8 cellular contexts compared by ENCODE assay signal in genomic region chr3:62665627-62666433, GRCh38.
DNase-seq lines count a peak whose midpoint lies in the region; ATAC-seq, FAIRE-seq and TF ChIP-seq lines count a peak whose summit lies in the region.

No MANE protein-coding gene starts in this region.

- no peaks in the 10 kb centered on the region for H3K4me1 ChIP-seq in psoas muscle

- DNase-seq in D721Med (ENCODE audit: insufficient read length, low spot score): no peak
- DNase-seq in NCI-H2107 (lab: John Stamatoyannopoulos, UW): peak; percentile 49
- peak; percentile 68 for DNase-seq in activated CD8-positive, alpha-beta T cell treated with anti-CD3 and anti-CD28 coated beads for 36 hours
- peak; percentile 74 for DNase-seq in Right ventricle myocardium superior
- peak; percentile 30 to 67 for DNase-seq in psoas muscle
- DNase-seq in epidermal melanocyte (ENCODE audit: insufficient read length, low spot score): no peak

- no peaks in the 10 kb centered on the region for H3K9me3 ChIP-seq in psoas muscle

- ATAC-seq in GM18867 (IDR thresholded peaks at IDR 0.05; ENCODE audit: unreplicated experiment): peak; percentile 94
- ATAC-seq in HG02938 (IDR thresholded peaks at IDR 0.05; ENCODE audit: unreplicated experiment): peak; percentile 85
- no peak for ATAC-seq in activated CD8-positive, alpha-beta T cell treated with anti-CD3 and anti-CD28 coated beads for 36 hours
- peak; percentile 92 for ATAC-seq in Right ventricle myocardium superior (ENCODE audit: poor library complexity)
- ATAC-seq in psoas muscle: no peak

- H3K4me3 Mint-ChIP-seq in activated CD8-positive, alpha-beta T cell treated with anti-CD3 and anti-CD28 coated beads for 36 hours: no peak overlapping the region

- H3K36me3 ChIP-seq in psoas muscle (ENCODE audit: insufficient read depth in 1 of 2, low read depth in 1 of 2): no peaks in the 10 kb centered on the region

- no peaks in the 10 kb centered on the region for H3K9me3 Mint-ChIP-seq in activated CD8-positive, alpha-beta T cell treated with anti-CD3 and anti-CD28 coated beads for 36 hours

- peaks cover 1 to 5% (median 4%) of the 10 kb centered on the region in 3 donors for H3K27me3 ChIP-seq in psoas muscle (ENCODE audit: insufficient read depth in 3 of 3, low read length in 2 of 3)

- no peak overlapping the region for H3K27ac ChIP-seq in psoas muscle

- POLR2A ChIA-PET in activated CD8-positive, alpha-beta T cell treated with anti-CD3 and anti-CD28 coated beads for 36 hours (lab: Charles Lee): no interaction called here

- H3K27ac Mint-ChIP-seq in activated CD8-positive, alpha-beta T cell treated with anti-CD3 and anti-CD28 coated beads for 36 hours: no peak overlapping the region

- TF ChIP-seq CTCF in D721Med (IDR thresholded peaks at IDR 0.05; ENCODE audit: insufficient read depth, missing control alignments) (peak; percentile 93), psoas muscle (IDR thresholded peaks at IDR 0.05) (peak; percentile 25)
- TF ChIP-seq CTCF in activated CD8-positive, alpha-beta T cell treated with anti-CD3 and anti-CD28 coated beads for 36 hours (IDR thresholded peaks at IDR 0.05): peak; percentile 64

- CTCF ChIA-PET in activated CD8-positive, alpha-beta T cell treated with anti-CD3 and anti-CD28 coated beads for 36 hours (lab: Charles Lee): interaction anchor here (0.6 to 1.9 kb wide), 6 partner anchors 9 to 674 kb away, joined by 3 to 6 read pairs (median 3); no protein-coding TSS in a partner anchor

- no peak overlapping the region for H3K4me3 ChIP-seq in psoas muscle

- H3K4me1 Mint-ChIP-seq in activated CD8-positive, alpha-beta T cell treated with anti-CD3 and anti-CD28 coated beads for 36 hours (ENCODE audit: low read depth): no peaks in the 10 kb centered on the region

- intact Hi-C loops in activated CD8-positive, alpha-beta T cell treated with anti-CD3 and anti-CD28 coated beads for 36 hours (cut with micrococcal nuclease): no loop called here
- intact Hi-C loops in Right ventricle myocardium superior (cut with DNase I) (loop anchor here (5.0 to 10.0 kb wide), 3 partner anchors 259 to 559 kb away; no protein-coding TSS in a partner anchor), psoas muscle (cut with DNase I) (no loop called here)

- no peaks in the 10 kb centered on the region for H3K27me3 Mint-ChIP-seq in activated CD8-positive, alpha-beta T cell treated with anti-CD3 and anti-CD28 coated beads for 36 hours

- H3K36me3 Mint-ChIP-seq in activated CD8-positive, alpha-beta T cell treated with anti-CD3 and anti-CD28 coated beads for 36 hours (ENCODE audit: low read depth): no peaks in the 10 kb centered on the region

- 3 to 8% (median 7%) methylated on average over 10 of the region's 10 CpGs for WGBS in psoas muscle, 3 donors

- peak; percentile 82 for FAIRE-seq in D721Med (lab: Jason Lieb, UNC)

Comparison
In these comparisons a context has a peak if more than half of its experiments do, and no peak if none do; other contexts are left out.
1. DNase-seq: peak in NCI-H2107 (single experiment), activated CD8-positive, alpha-beta T cell treated with anti-CD3 and anti-CD28 coated beads for 36 hours (single experiment), Right ventricle myocardium superior (single experiment) and psoas muscle (2 of 2); none in D721Med (single experiment) and epidermal melanocyte (single experiment).
2. CTCF ChIP-seq: peak in every context shown above with its lines; median percentile 93 in D721Med; 64 in activated CD8-positive, alpha-beta T cell treated with anti-CD3 and anti-CD28 coated beads for 36 hours; 25 in psoas muscle.
3. ATAC-seq: peak in GM18867 (single experiment), HG02938 (single experiment) and Right ventricle myocardium superior (single experiment); none in activated CD8-positive, alpha-beta T cell treated with anti-CD3 and anti-CD28 coated beads for 36 hours (single experiment) and psoas muscle (0 of 4).